In genomic region chr10:86151613-86152012, GRCh38 we compare ENCODE assay signal across 7 cellular contexts.
"Had no signal": no experiment of that assay in that cellular context is flagged by ENCODE, and none has a peak within 500 bp of the region (broad histone marks: within the 10 kb centered on the region; RNA-seq: fewer than 3 reads in every experiment).

No MANE protein-coding gene starts in this region.

- H3K9ac ChIP-seq: GM23248 had no signal

- H3K9me3 ChIP-seq: HAP-1 had no signal

- H3K27ac ChIP-seq: GM23248 had no signal

- H3K27ac Mint-ChIP-seq: HFFc6 had no signal

- H3K4me3 ChIP-seq: GM23248, HAP-1 had no signal

- H3K4me1 ChIP-seq: HAP-1 had no signal

- H3K4me3 Mint-ChIP-seq: HFFc6 had no signal

- ATAC-seq: HCT116 had no signal

- H2AFZ ChIP-seq: GM23248 had no signal

- DNase-seq: GM23248, GOT3, H7, HFFc6, IMR-90 had no signal

- H3K36me3 ChIP-seq: HAP-1 had no signal
